In genomic region chr7:107661081-107661864, GRCh38 we compare ENCODE assay signal across 8 cellular contexts. TPM values are rescaled to one million over a fixed set of nuclear protein-coding genes. Genes with fewer than 3 reads are reported as not detected.
DNase-seq lines count a peak whose midpoint lies in the region; ATAC-seq and TF ChIP-seq lines count a peak whose summit lies in the region.

No MANE protein-coding gene starts in this region.

- peaks cover 27% of the 10 kb centered on the region for H3K4me1 ChIP-seq in CD4-positive, CD25-positive, alpha-beta regulatory T cell (ENCODE audit: control insufficient read depth, insufficient read depth, low read length, poor library complexity, severe bottlenecking)
- H3K4me1 ChIP-seq in thymus (ENCODE audit: control insufficient read depth, insufficient read depth, low read length): no peaks in the 10 kb centered on the region

- no peak overlapping the region for H3K27ac ChIP-seq in CD4-positive, CD25-positive, alpha-beta regulatory T cell (ENCODE audit: insufficient read depth, low read length, poor library complexity, severe bottlenecking)
- no peak overlapping the region for H3K27ac ChIP-seq in thymus (ENCODE audit: low read depth)

- peak overlapping the region; percentile 88 to 93 (median 92) for H3K4me3 Mint-ChIP-seq in CD4-positive, CD25-positive, alpha-beta regulatory T cell
- peak overlapping the region; percentile 83 for H3K4me3 Mint-ChIP-seq in activated CD8-positive, alpha-beta T cell treated with anti-CD3 and anti-CD28 coated beads, Interleukin-2, amount 10 ng/mL, durations not matched to agents 7 days and 5 days
- H3K4me3 Mint-ChIP-seq in naive B cell: peak overlapping the region; percentile 86 to 97 (median 94)

- under 1% methylated on average over 73 of the region's 73 CpGs for WGBS in thymus

- peak in 2 of 3 donors; percentile 26 to 75 for DNase-seq in CD4-positive, CD25-positive, alpha-beta regulatory T cell
- DNase-seq in NCI-H1694 (lab: John Stamatoyannopoulos, UW) (peak; percentile 19), epithelial cell of proximal tubule (ENCODE audit: low read depth) (no peak), naive B cell (peak; percentile 56)
- peak; percentile 69 for DNase-seq in activated CD8-positive, alpha-beta T cell treated with anti-CD3 and anti-CD28 coated beads, Interleukin-2, amount 10 ng/mL, durations not matched to agents 7 days and 5 days

- POLR2A ChIA-PET in activated CD8-positive, alpha-beta T cell treated with anti-CD3 and anti-CD28 coated beads, Interleukin-2, amount 10 ng/mL, durations not matched to agents 7 days and 5 days (lab: Charles Lee): interaction anchor here (1.5 kb wide), 1 partner anchor 83 kb away, joined by 6 read pairs; the partner anchor contains the start of gene CBLL1

- peaks cover 32% of the 10 kb centered on the region for H3K27me3 ChIP-seq in CD4-positive, CD25-positive, alpha-beta regulatory T cell (ENCODE audit: control insufficient read depth, insufficient read depth, low read length)
- H3K27me3 ChIP-seq in thymus (ENCODE audit: control insufficient read depth, insufficient read depth): peaks cover 24% of the 10 kb centered on the region

- no peak for TF ChIP-seq CTCF in epithelial cell of proximal tubule (conservative IDR thresholded peaks at IDR 0.05; ENCODE audit: low read depth, low read length)

- no peaks in the 10 kb centered on the region for H3K36me3 Mint-ChIP-seq in CD4-positive, CD25-positive, alpha-beta regulatory T cell
- H3K36me3 Mint-ChIP-seq in activated CD8-positive, alpha-beta T cell treated with anti-CD3 and anti-CD28 coated beads, Interleukin-2, amount 10 ng/mL, durations not matched to agents 7 days and 5 days (ENCODE audit: low read depth): no peaks in the 10 kb centered on the region
- H3K36me3 Mint-ChIP-seq in naive B cell: no peaks in the 10 kb centered on the region

- peak overlapping the region; percentile 27 for H3K4me3 ChIP-seq in CD4-positive, CD25-positive, alpha-beta regulatory T cell (ENCODE audit: low read depth, low read length)
- H3K4me3 ChIP-seq in epithelial cell of proximal tubule (ENCODE audit: low read depth, low read length) (peak overlapping the region; percentile 55), thymus (ENCODE audit: low read length) (peak overlapping the region; percentile 26)

- H3K9me3 ChIP-seq in CD4-positive, CD25-positive, alpha-beta regulatory T cell (ENCODE audit: control insufficient read depth in 2 of 2, low read length in 2 of 2): no peaks in the 10 kb centered on the region
- no peaks in the 10 kb centered on the region for H3K9me3 ChIP-seq in thymus (ENCODE audit: control insufficient read depth)

- peaks cover 73% of the 10 kb centered on the region for H3K27me3 Mint-ChIP-seq in CD4-positive, CD25-positive, alpha-beta regulatory T cell
- H3K27me3 Mint-ChIP-seq in activated CD8-positive, alpha-beta T cell treated with anti-CD3 and anti-CD28 coated beads, Interleukin-2, amount 10 ng/mL, durations not matched to agents 7 days and 5 days (ENCODE audit: low read depth): no peaks in the 10 kb centered on the region
- peaks cover 9 to 20% (median 16%) of the 10 kb centered on the region in 3 donors for H3K27me3 Mint-ChIP-seq in naive B cell

- peaks cover 9 to 24% (median 18%) of the 10 kb centered on the region in 4 donors for H3K4me1 Mint-ChIP-seq in CD4-positive, CD25-positive, alpha-beta regulatory T cell
- H3K4me1 Mint-ChIP-seq in activated CD8-positive, alpha-beta T cell treated with anti-CD3 and anti-CD28 coated beads, Interleukin-2, amount 10 ng/mL, durations not matched to agents 7 days and 5 days (ENCODE audit: low read depth): peaks cover 33% of the 10 kb centered on the region
- peaks cover 16 to 29% (median 20%) of the 10 kb centered on the region in 3 donors for H3K4me1 Mint-ChIP-seq in naive B cell

- CTCF ChIA-PET in activated CD8-positive, alpha-beta T cell treated with anti-CD3 and anti-CD28 coated beads, Interleukin-2, amount 10 ng/mL, durations not matched to agents 7 days and 5 days (lab: Charles Lee): interaction anchor here (0.6 to 2.7 kb wide), 13 partner anchors 15 to 446 kb away, joined by 3 to 9 read pairs (median 3); partner anchors contain the start of genes COG5 and DUS4L

- H3K36me3 ChIP-seq in CD4-positive, CD25-positive, alpha-beta regulatory T cell (ENCODE audit: control insufficient read depth, insufficient read depth, low read length): no peaks in the 10 kb centered on the region
- no peaks in the 10 kb centered on the region for H3K36me3 ChIP-seq in thymus (ENCODE audit: control insufficient read depth, insufficient read depth)

- H3K27ac Mint-ChIP-seq in CD4-positive, CD25-positive, alpha-beta regulatory T cell: peak overlapping the region in 1 of 3 donors; percentile 32
- no peak overlapping the region for H3K27ac Mint-ChIP-seq in activated CD8-positive, alpha-beta T cell treated with anti-CD3 and anti-CD28 coated beads, Interleukin-2, amount 10 ng/mL, durations not matched to agents 7 days and 5 days
- H3K27ac Mint-ChIP-seq in naive B cell: peak overlapping the region in 1 of 6 donors; percentile 69

- ATAC-seq in CD4-positive, CD25-positive, alpha-beta regulatory T cell (ENCODE audit: low read depth in 2 of 2): peak; percentile 15 to 43
- ATAC-seq in GM21381 (IDR thresholded peaks at IDR 0.05; ENCODE audit: unreplicated experiment) (peak; percentile 53), naive B cell (ENCODE audit: low read depth in 2 of 2) (peak; percentile 72 to 79), GM21576 (IDR thresholded peaks at IDR 0.05; ENCODE audit: unreplicated experiment) (no peak)
- peak; percentile 71 for ATAC-seq in activated CD8-positive, alpha-beta T cell treated with anti-CD3 and anti-CD28 coated beads, Interleukin-2, amount 10 ng/mL, durations not matched to agents 7 days and 5 days

- peaks cover 0 to 2% (median 0%) of the 10 kb centered on the region in 7 donors for H3K9me3 Mint-ChIP-seq in CD4-positive, CD25-positive, alpha-beta regulatory T cell
- H3K9me3 Mint-ChIP-seq in activated CD8-positive, alpha-beta T cell treated with anti-CD3 and anti-CD28 coated beads, Interleukin-2, amount 10 ng/mL, durations not matched to agents 7 days and 5 days (ENCODE audit: insufficient read depth): no peaks in the 10 kb centered on the region
- no peaks in the 10 kb centered on the region for H3K9me3 Mint-ChIP-seq in naive B cell

RNA-seq across cellular contexts. Expression of gene SLC26A4, which starts 0.6 kb away (rescaled TPM):
- total RNA-seq in CD4-positive, CD25-positive, alpha-beta regulatory T cell: 0.10 TPM
- under 1 TPM in 2 of 4 donors, not detected in 2; 0.11 to 0.21 TPM for polyA plus RNA-seq in CD4-positive, CD25-positive, alpha-beta regulatory T cell
- 1 to 10 TPM in 1 of 2 experiments, under 1 TPM in 1; 0.94 to 1.1 TPM for total RNA-seq in activated CD8-positive, alpha-beta T cell treated with anti-CD3 and anti-CD28 coated beads, Interleukin-2, amount 10 ng/mL, durations not matched to agents 7 days and 5 days
- 0.35 and 0.43 TPM in 2 replicates for total RNA-seq in epithelial cell of proximal tubule
- under 1 TPM in 2 of 6 donors, not detected in 4; 0.09 to 0.19 TPM for polyA plus RNA-seq in naive B cell (ENCODE audit: low read depth in 6 of 6)
- 0.39 TPM for polyA plus RNA-seq in thymus
